Comparison of ENCODE assay signal across 7 cellular contexts in the genomic region with DNA sequence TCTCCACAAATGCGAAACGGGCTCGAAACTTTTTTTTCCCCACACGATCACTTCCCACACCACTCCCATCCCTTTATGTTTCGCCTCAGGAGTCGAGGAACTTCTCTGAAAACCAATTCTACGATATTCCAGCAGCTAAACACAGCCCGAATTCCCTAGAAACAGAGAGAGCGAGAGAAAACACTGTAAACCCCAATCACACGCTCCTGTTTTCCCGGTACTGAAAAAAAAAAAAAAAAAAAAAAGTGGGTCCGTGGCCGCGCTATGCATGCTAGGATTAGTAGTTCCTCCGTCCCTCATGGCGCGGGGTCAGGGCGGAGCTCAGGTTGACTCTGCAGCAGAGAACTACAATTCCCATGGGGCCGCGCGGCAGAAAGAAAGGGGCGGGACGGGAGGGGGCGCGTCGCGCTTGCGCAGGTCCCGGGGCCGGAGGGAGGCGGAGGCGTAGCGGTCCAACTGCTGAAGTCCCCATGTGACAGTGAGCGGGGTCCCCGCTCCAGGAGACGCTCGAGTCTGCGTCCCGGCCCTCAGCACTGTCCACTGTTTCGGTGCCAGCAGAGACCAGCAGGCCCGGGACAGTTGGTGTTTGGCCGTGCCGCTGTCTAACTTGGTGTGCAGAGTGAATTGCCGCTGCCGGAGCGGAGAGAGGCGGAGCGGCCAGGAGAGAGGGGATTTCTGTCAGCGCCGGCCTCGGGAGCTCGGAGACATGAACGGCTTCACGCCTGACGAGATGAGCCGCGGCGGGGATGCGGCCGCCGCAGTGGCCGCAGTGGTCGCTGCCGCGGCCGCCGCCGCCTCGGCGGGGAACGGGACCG. TPM values are rescaled to one million over a fixed set of nuclear protein-coding genes. Genes with fewer than 3 reads are reported as not detected.
A peak's percentile ranks its signal among the peaks of the same experiment; 100 is the strongest.
DNase-seq lines count a peak whose midpoint lies in the region; ATAC-seq and TF ChIP-seq lines count a peak whose summit lies in the region.

A gene with protein sequence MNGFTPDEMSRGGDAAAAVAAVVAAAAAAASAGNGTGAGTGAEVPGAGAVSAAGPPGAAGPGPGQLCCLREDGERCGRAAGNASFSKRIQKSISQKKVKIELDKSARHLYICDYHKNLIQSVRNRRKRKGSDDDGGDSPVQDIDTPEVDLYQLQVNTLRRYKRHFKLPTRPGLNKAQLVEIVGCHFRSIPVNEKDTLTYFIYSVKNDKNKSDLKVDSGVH (plus strand): TSS at position 478 of the 815 bp plus-strand sequence. CDS start 229 bp downstream, at position 707.

- 1% methylated on average over 55 of the region's 72 CpGs for WGBS in hepatocyte (ENCODE audit: low lambda C conversion rate, missing lambda C conversion rate)

- peak within 1 kb of the TSS; percentile 77 for H2AFZ ChIP-seq in hepatocyte

- no peaks in the 10 kb centered on the region for H3K9me3 ChIP-seq in hepatocyte (ENCODE audit: low read depth)

- no peaks in the 10 kb centered on the region for H3K4me1 ChIP-seq in hepatocyte (ENCODE audit: insufficient read depth)

- H3K4me2 ChIP-seq in hepatocyte = peak within 1 kb of the TSS; percentile 80

- H3K9me2 ChIP-seq in hepatocyte (replicated peaks; ENCODE audit: insufficient read depth) = no peaks in the 10 kb centered on the region

- peak; percentile 92 to 94 for DNase-seq in NCI-H2081 (lab: John Stamatoyannopoulos, UW)
- peak; percentile 91 for DNase-seq in T1000 (lab: John Stamatoyannopoulos, UW)
- peak; percentile 100 for DNase-seq in astrocyte of the hippocampus (ENCODE audit: low read depth, low spot score)
- DNase-seq in hepatocyte (ENCODE audit: low spot score) = peak; percentile 99
- peak; percentile 92 for DNase-seq in renal cortical epithelial cell (ENCODE audit: low read depth)

- H3K4me3 ChIP-seq in hepatocyte = peak within 1 kb of the TSS; percentile 91

- peak within 1 kb of the TSS; percentile 90 for H3K27ac ChIP-seq in hepatocyte

- ATAC-seq in GM18508 (IDR thresholded peaks at IDR 0.05; ENCODE audit: insufficient read depth, unreplicated experiment) (peak; percentile 60), HG03025 (IDR thresholded peaks at IDR 0.05; ENCODE audit: low FRiP score, unreplicated experiment) (peak; percentile 77)

- no peak for TF ChIP-seq CTCF in hepatocyte (IDR thresholded peaks at IDR 0.05; ENCODE audit: poor library complexity)

- H3K27me3 ChIP-seq in hepatocyte = no peaks in the 10 kb centered on the region

- no peaks in the 10 kb centered on the region for H3K36me3 ChIP-seq in hepatocyte (replicated peaks; ENCODE audit: insufficient read depth, low read depth)

- H4K20me1 ChIP-seq in hepatocyte (ENCODE audit: insufficient read depth, poor library complexity, severe bottlenecking) = no peaks in the 10 kb centered on the region

- H3K79me2 ChIP-seq in hepatocyte = peaks cover 29% of the 10 kb centered on the region

RNA-seq across cellular contexts. Expression of the gene that starts here (rescaled TPM):
- total RNA-seq in hepatocyte (16.5 and 17.5 TPM in 2 replicates), renal cortical epithelial cell (9.0 and 22.4 TPM in 2 replicates)
- 26.4 and 28.2 TPM in 2 replicates for polyA plus RNA-seq in hepatocyte

Comparison
In these comparisons a context has a peak if more than half of its experiments do, and no peak if none do; other contexts are left out.
1. Peak in every context shown above with its lines: DNase-seq, ATAC-seq, H3K4me3 ChIP-seq and H3K27ac ChIP-seq.